Comparison of ENCODE assay signal across 9 cellular contexts in the genomic region with DNA sequence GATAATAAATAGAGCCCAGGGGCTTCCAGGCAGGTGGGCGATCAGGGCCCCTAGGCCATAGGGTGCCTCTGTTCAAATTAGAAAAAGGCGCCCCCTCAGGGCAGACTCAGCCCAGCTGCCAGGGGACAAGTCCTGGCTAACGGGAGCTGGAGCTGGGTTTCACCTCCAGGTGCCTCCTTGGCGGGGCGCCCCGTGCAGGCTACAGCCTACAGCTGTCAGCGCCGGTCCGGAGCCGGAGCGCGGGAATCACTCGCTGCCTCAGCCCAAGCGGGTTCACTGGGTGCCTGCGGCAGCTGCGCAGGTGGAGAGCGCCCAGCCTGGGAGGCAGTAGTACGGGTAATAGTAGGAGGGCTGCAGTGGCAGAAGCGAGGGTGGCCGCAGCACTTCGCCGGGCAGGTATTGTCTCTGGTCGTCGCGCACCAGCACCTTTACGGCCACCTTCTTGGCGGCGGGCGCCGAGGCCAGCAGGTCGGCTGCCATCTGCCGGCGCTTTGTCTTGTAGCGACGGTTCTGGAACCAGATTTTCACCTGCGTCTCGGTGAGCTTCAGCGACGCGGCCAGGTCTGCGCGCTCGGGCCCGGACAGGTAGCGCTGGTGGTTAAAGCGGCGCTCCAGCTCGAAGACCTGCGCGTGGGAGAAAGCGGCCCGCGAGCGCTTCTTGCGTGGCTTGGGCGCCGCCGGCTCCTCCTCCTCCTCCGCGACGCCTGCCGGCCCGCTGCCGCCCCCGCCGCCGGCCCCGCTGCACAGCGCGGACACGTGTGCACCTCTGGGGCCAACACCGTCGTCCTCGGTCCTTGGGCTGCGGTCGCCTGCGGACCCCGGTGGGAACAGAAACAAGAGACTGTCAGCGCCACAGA. TPM values are rescaled to one million over a fixed set of nuclear protein-coding genes. Genes with fewer than 3 reads are reported as not detected.
DNase-seq lines count a peak whose midpoint lies in the region; ATAC-seq and TF ChIP-seq lines count a peak whose summit lies in the region.
"Had no signal": no experiment of that assay in that cellular context is flagged by ENCODE, and none has a peak within 500 bp of the region (broad histone marks: within the 10 kb centered on the region; RNA-seq: fewer than 3 reads in every experiment).

No MANE protein-coding gene starts in this region.

- 48% methylated on average over 2 of the region's 79 CpGs for WGBS in esophagus muscularis mucosa

- H3K9me3 ChIP-seq in NT2/D1 (ENCODE audit: insufficient read depth, low read length) (peaks cover 13% of the 10 kb centered on the region; the same call in 1 of the 2 replicates), esophagus muscularis mucosa (peaks cover 0 to 7% (median 0%) of the 10 kb centered on the region in 4 donors)
- H3K9me3 ChIP-seq: neutrophil had no signal

- peak in 1 of 3 experiments; percentile 29 for TF ChIP-seq CTCF in esophagus muscularis mucosa (IDR thresholded peaks at IDR 0.05)
- TF ChIP-seq CTCF in retinal pigment epithelial cell (conservative IDR thresholded peaks at IDR 0.05; ENCODE audit: low read depth, low read length): peak; percentile 35

- no peak overlapping the region for H3K4me3 ChIP-seq in NT2/D1 (ENCODE audit: insufficient read length, low read depth)
- peak overlapping the region; percentile 13 to 68 (median 33) for H3K4me3 ChIP-seq in esophagus muscularis mucosa
- no peak overlapping the region for H3K4me3 ChIP-seq in retinal pigment epithelial cell (ENCODE audit: low read length)

- intact Hi-C loops in esophagus muscularis mucosa (cut with DNase I): no loop called here

- H3K9ac ChIP-seq in NT2/D1 (ENCODE audit: insufficient read length, low read depth): peak overlapping the region; percentile 43

- no peak overlapping the region for H3K27ac ChIP-seq in esophagus muscularis mucosa (replicated peaks in 1 of 4)
- H3K27ac ChIP-seq: neutrophil had no signal

- H3K27me3 ChIP-seq in NT2/D1 (ENCODE audit: insufficient read depth, insufficient read length): peaks cover 14% of the 10 kb centered on the region
- H3K27me3 ChIP-seq in esophagus muscularis mucosa: peaks cover 7 to 100% (median 95%) of the 10 kb centered on the region in 4 donors

- H3K4me1 ChIP-seq in NT2/D1 (ENCODE audit: insufficient read depth, insufficient read length) (peaks cover 13% of the 10 kb centered on the region), esophagus muscularis mucosa (peaks cover 44 to 77% (median 66%) of the 10 kb centered on the region in 4 donors)

- TF ChIP-seq EP300 in esophagus muscularis mucosa (IDR thresholded peaks at IDR 0.05): no peak

- DNase-seq in activated gamma-delta T cell (lab: John Stamatoyannopoulos, UW): peak; percentile 16
- no peak for DNase-seq in activated gamma-delta T cell treated with Interleukin-2 at 50 U/mL for 16 hours
- no peak for DNase-seq in NT2/D1 (ENCODE audit: low read depth, low spot score)
- DNase-seq in esophagus muscularis mucosa (ENCODE audit: extremely low spot score): peak; percentile 89
- DNase-seq in retinal pigment epithelial cell (ENCODE audit: low read depth): no peak
- no peak for DNase-seq in HPDE6-E6E7 (ENCODE audit: extremely low spot score)

- H3K36me3 ChIP-seq in NT2/D1 (ENCODE audit: insufficient read depth, insufficient read length, low read length) (peaks cover 32% of the 10 kb centered on the region), esophagus muscularis mucosa (peaks cover 0 to 5% (median 0%) of the 10 kb centered on the region in 4 donors)
- H3K36me3 ChIP-seq: neutrophil had no signal

- no peak for TF ChIP-seq POLR2A in esophagus muscularis mucosa (IDR thresholded peaks at IDR 0.05; ENCODE audit: low read depth)

- no peak for ATAC-seq in HG02763 (IDR thresholded peaks at IDR 0.05; ENCODE audit: unreplicated experiment)
- no peak for ATAC-seq in HG03139 (IDR thresholded peaks at IDR 0.05; ENCODE audit: unreplicated experiment)

RNA-seq across cellular contexts. Expression of gene NKX3-2, which starts 2.4 kb away (rescaled TPM):
- 1 to 10 TPM; 1.2 to 7.0 (median 4.7) TPM for total RNA-seq in esophagus muscularis mucosa

RNA-seq across cellular contexts. Expression of gene RAB28, which starts 57.8 kb away (rescaled TPM):
- total RNA-seq in esophagus muscularis mucosa: 10 to 100 TPM; 15.9 to 22.8 (median 18.3) TPM

Comparison
In these comparisons a context has a peak if more than half of its experiments do, and no peak if none do; other contexts are left out.
1. DNase-seq: peak in activated gamma-delta T cell (single experiment) and esophagus muscularis mucosa (single experiment); none in activated gamma-delta T cell treated with Interleukin-2 at 50 U/mL for 16 hours (single experiment), NT2/D1 (single experiment), retinal pigment epithelial cell (single experiment) and HPDE6-E6E7 (single experiment).
2. H3K4me3 ChIP-seq: peak in esophagus muscularis mucosa (4 of 4); none in NT2/D1 (single experiment) and retinal pigment epithelial cell (single experiment).